In genomic region chr4:159014896-159015295, GRCh38 we compare ENCODE assay signal across 22 cellular contexts.
"Had no signal": no experiment of that assay in that cellular context is flagged by ENCODE, and none has a peak within 500 bp of the region (broad histone marks: within the 10 kb centered on the region; RNA-seq: fewer than 3 reads in every experiment).

No MANE protein-coding gene starts in this region.

- DNase-seq: activated CD4-positive, alpha-beta T cell treated with anti-CD3 and anti-CD28 coated beads, Interleukin-2, amount 10 ng/mL, durations not matched to agents 24 days and 14 days; activated CD8-positive, alpha-beta T cell treated with anti-CD3 and anti-CD28 coated beads for 36 hours; activated gamma-delta T cell; activated naive CD4-positive, alpha-beta T cell treated with anti-CD3 and anti-CD28 coated beads, Interleukin-2, amount 50 U/mL, for 16 hours; activated naive CD8-positive, alpha-beta T cell treated with anti-CD3 and anti-CD28 coated beads, Interleukin-2, amount 50 U/mL, for 24 hours; anterior cingulate cortex; body of pancreas; effector CD4-positive, alpha-beta T cell; glutamatergic neuron; hypothalamus; left ventricle myocardium superior; mucosa of descending colon; nephron progenitor cell; nucleus accumbens; small intestine; stimulated activated CD4-positive, alpha-beta T cell treated with anti-CD3 and anti-CD28 coated beads, Interleukin-2, amount 100 ng/mL, for 24 hours; stomach; T1000; transverse colon had no signal

- H3K36me3 ChIP-seq: cardiac muscle cell, stomach, transverse colon had no signal

- H3K27me3 ChIP-seq: body of pancreas, cardiac muscle cell, stomach, transverse colon had no signal

- H3K27ac ChIP-seq: body of pancreas, cardiac muscle cell, stomach, transverse colon had no signal

- ATAC-seq: activated CD8-positive, alpha-beta T cell treated with anti-CD3 and anti-CD28 coated beads for 36 hours; activated naive CD8-positive, alpha-beta T cell treated with anti-CD3 and anti-CD28 coated beads, Interleukin-2, amount 50 U/mL, for 24 hours; body of pancreas; left ventricle myocardium superior; mucosa of descending colon; sciatic nerve; stimulated activated memory B cell treated with anti-CD40 and anti-IgM and Interleukin-4, amounts not matched to agents 10 μg/mL and 1 μg/mL and 100 μg/mL, for 72 hours had no signal

- H3K4me3 ChIP-seq: body of pancreas, cardiac muscle cell, mucosa of descending colon, stomach, transverse colon had no signal

- H3K9me3 ChIP-seq: body of pancreas, mucosa of descending colon, stomach, transverse colon had no signal
